In the genomic region with DNA sequence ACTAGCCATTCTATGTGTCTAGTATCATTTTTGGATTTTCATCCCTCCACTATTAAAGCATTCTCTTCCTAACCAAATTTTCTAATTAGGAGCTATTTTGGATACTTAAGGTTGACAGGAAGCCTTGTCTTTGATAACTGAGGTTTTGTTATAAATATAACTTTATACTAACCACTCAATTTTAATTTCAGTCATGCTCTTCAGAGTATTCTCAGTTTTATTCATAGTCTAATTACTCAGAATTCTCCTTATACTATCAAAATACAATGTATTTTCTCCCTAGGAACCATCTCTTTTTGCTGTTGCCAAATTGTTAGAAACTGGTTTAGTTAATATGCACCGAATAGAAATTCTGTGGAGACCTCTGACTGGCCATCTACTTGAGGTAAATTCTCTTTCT, we compare ENCODE assay signal across 26 cellular contexts.
"Had no signal": no experiment of that assay in that cellular context is flagged by ENCODE, and none has a peak within 500 bp of the region (broad histone marks: within the 10 kb centered on the region; RNA-seq: fewer than 3 reads in every experiment).

No MANE protein-coding gene starts in this region.

- H3K4me3 Mint-ChIP-seq: activated B cell treated with CpG ODN at 0.5 μM for 24 hours; activated naive CD4-positive, alpha-beta T cell treated with anti-CD3 and anti-CD28 coated beads, Interleukin-2, amount 10 ng/mL, durations not matched to agents 7 days and 5 days; activated naive CD8-positive, alpha-beta T cell treated with anti-CD3 and anti-CD28 coated beads for 36 hours; activated T-cell treated with anti-CD3 and anti-CD28 coated beads, Interleukin-2, amount 50 U/mL, for 4 hours had no signal

- H3K27ac Mint-ChIP-seq: activated naive CD4-positive, alpha-beta T cell treated with anti-CD3 and anti-CD28 coated beads, Interleukin-2, amount 10 ng/mL, durations not matched to agents 7 days and 5 days; activated naive CD8-positive, alpha-beta T cell treated with anti-CD3 and anti-CD28 coated beads for 36 hours; activated T-helper 2 cell treated with anti-CD3 and anti-CD28 coated beads, Interferon-gamma antibody, Interleukin-2, Interleukin-4, amounts not matched to agents 10 μg/mL and 5 μg/mL and 100 μg/mL, durations not matched to agents 14 hours and 24 hours and 36 hours had no signal

- DNase-seq: activated B cell treated with CpG ODN at 0.5 μM for 24 hours; activated CD4-positive, alpha-beta T cell treated with anti-CD3 and anti-CD28 coated beads for 1 hour; activated CD4-positive, alpha-beta T cell treated with anti-CD3 and anti-CD28 coated beads, Interleukin-2, amount 50 U/mL, for 4 hours; activated CD8-positive, alpha-beta memory T cell treated with anti-CD3 and anti-CD28 coated beads, Interleukin-2, amount 50 U/mL, for 4 hours; activated gamma-delta T cell treated with Interleukin-2 at 50 U/mL for 16 hours; activated naive CD4-positive, alpha-beta T cell treated with anti-CD3 and anti-CD28 coated beads, Interleukin-2, amount 10 ng/mL, durations not matched to agents 7 days and 5 days; activated naive CD8-positive, alpha-beta T cell treated with anti-CD3 and anti-CD28 coated beads for 36 hours; activated T-cell treated with anti-CD3 and anti-CD28 coated beads, Interleukin-2, amount 50 U/mL, for 4 hours; anterior cingulate cortex; cerebellar nuclear complex; MG63; NCI-H1105; NCI-H1436; NCI-H187; NCI-H2081; NCI-H510A treated with DMSO at 0.1 percent for 48 hours; NCI-H69; NK-92 treated with Interleukin-12 subunit alpha and Interleukin-12 subunit beta, amount 100 ng/mL, for 24 hours; OCI-M1; Right ventricle myocardium superior; SJCRH30; SK-N-SH; T-helper 9 cell had no signal

- H3K4me1 Mint-ChIP-seq: activated B cell treated with CpG ODN at 0.5 μM for 24 hours; activated naive CD4-positive, alpha-beta T cell treated with anti-CD3 and anti-CD28 coated beads, Interleukin-2, amount 10 ng/mL, durations not matched to agents 7 days and 5 days had no signal

- H3K9me3 Mint-ChIP-seq: activated B cell treated with CpG ODN at 0.5 μM for 24 hours; activated naive CD4-positive, alpha-beta T cell treated with anti-CD3 and anti-CD28 coated beads, Interleukin-2, amount 10 ng/mL, durations not matched to agents 7 days and 5 days; activated naive CD8-positive, alpha-beta T cell treated with anti-CD3 and anti-CD28 coated beads for 36 hours; activated T-cell treated with anti-CD3 and anti-CD28 coated beads, Interleukin-2, amount 50 U/mL, for 4 hours; activated T-helper 2 cell treated with anti-CD3 and anti-CD28 coated beads, Interferon-gamma antibody, Interleukin-2, Interleukin-4, amounts not matched to agents 10 μg/mL and 5 μg/mL and 100 μg/mL, durations not matched to agents 14 hours and 24 hours and 36 hours had no signal

- H3K9me3 ChIP-seq: MG63, SJCRH30, SK-N-SH had no signal

- ATAC-seq: activated T-cell treated with anti-CD3 and anti-CD28 coated beads, Interleukin-2, amount 50 U/mL, for 4 hours; HepG2; Panc1 had no signal

- H3K27me3 Mint-ChIP-seq: activated B cell treated with CpG ODN at 0.5 μM for 24 hours; activated naive CD4-positive, alpha-beta T cell treated with anti-CD3 and anti-CD28 coated beads, Interleukin-2, amount 10 ng/mL, durations not matched to agents 7 days and 5 days; activated naive CD8-positive, alpha-beta T cell treated with anti-CD3 and anti-CD28 coated beads for 36 hours had no signal
